Comparison of ENCODE assay signal across 1 cellular context in genomic region chr19:58434217-58434616, GRCh38.
TF ChIP-seq lines count a peak whose summit lies in the region.

No MANE protein-coding gene starts in this region.

TF ChIP-seq in GM23338, 12 proteins besides CTCF, POLR2A, EP300 and RAD21:
- TF ChIP-seq JUNB (IDR thresholded peaks at IDR 0.05; ENCODE audit: unreplicated experiment) (no peak), CREB1 (CRISPR knock-in tag; IDR thresholded peaks at IDR 0.05; ENCODE audit: low read depth) (no peak), ETS1 (IDR thresholded peaks at IDR 0.05) (no peak), ZNF331 (CRISPR knock-in tag; IDR thresholded peaks at IDR 0.05; ENCODE audit: low read depth) (no peak), NANOG (IDR thresholded peaks at IDR 0.05; ENCODE audit: borderline replicate concordance) (no peak), ZNF114 (CRISPR knock-in tag; IDR thresholded peaks at IDR 0.05) (no peak), EZH2 (IDR thresholded peaks at IDR 0.05; ENCODE audit: low read depth, unreplicated experiment) (no peak)
- TF ChIP-seq, protein P1, sequence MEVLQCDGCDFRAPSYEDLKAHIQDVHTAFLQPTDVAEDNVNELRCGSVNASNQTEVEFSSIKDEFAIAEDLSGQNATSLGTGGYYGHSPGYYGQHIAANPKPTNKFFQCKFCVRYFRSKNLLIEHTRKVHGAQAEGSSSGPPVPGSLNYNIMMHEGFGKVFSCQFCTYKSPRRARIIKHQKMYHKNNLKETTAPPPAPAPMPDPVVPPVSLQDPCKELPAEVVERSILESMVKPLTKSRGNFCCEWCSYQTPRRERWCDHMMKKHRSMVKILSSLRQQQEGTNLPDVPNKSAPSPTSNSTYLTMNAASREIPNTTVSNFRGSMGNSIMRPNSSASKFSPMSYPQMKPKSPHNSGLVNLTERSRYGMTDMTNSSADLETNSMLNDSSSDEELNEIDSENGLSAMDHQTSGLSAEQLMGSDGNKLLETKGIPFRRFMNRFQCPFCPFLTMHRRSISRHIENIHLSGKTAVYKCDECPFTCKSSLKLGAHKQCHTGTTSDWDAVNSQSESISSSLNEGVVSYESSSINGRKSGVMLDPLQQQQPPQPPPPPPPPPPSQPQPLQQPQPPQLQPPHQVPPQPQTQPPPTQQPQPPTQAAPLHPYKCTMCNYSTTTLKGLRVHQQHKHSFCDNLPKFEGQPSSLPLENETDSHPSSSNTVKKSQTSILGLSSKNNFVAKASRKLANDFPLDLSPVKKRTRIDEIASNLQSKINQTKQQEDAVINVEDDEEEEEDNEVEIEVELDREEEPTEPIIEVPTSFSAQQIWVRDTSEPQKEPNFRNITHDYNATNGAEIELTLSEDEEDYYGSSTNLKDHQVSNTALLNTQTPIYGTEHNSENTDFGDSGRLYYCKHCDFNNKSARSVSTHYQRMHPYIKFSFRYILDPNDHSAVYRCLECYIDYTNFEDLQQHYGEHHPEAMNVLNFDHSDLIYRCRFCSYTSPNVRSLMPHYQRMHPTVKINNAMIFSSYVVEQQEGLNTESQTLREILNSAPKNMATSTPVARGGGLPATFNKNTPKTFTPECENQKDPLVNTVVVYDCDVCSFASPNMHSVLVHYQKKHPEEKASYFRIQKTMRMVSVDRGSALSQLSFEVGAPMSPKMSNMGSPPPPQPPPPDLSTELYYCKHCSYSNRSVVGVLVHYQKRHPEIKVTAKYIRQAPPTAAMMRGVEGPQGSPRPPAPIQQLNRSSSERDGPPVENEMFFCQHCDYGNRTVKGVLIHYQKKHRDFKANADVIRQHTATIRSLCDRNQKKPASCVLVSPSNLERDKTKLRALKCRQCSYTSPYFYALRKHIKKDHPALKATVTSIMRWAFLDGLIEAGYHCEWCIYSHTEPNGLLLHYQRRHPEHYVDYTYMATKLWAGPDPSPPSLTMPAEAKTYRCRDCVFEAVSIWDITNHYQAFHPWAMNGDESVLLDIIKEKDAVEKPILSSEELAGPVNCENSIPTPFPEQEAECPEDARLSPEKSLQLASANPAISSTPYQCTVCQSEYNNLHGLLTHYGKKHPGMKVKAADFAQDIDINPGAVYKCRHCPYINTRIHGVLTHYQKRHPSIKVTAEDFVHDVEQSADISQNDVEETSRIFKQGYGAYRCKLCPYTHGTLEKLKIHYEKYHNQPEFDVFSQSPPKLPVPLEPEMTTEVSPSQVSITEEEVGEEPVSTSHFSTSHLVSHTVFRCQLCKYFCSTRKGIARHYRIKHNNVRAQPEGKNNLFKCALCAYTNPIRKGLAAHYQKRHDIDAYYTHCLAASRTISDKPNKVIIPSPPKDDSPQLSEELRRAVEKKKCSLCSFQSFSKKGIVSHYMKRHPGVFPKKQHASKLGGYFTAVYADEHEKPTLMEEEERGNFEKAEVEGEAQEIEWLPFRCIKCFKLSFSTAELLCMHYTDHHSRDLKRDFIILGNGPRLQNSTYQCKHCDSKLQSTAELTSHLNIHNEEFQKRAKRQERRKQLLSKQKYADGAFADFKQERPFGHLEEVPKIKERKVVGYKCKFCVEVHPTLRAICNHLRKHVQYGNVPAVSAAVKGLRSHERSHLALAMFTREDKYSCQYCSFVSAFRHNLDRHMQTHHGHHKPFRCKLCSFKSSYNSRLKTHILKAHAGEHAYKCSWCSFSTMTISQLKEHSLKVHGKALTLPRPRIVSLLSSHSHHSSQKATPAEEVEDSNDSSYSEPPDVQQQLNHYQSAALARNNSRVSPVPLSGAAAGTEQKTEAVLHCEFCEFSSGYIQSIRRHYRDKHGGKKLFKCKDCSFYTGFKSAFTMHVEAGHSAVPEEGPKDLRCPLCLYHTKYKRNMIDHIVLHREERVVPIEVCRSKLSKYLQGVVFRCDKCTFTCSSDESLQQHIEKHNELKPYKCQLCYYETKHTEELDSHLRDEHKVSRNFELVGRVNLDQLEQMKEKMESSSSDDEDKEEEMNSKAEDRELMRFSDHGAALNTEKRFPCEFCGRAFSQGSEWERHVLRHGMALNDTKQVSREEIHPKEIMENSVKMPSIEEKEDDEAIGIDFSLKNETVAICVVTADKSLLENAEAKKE (CRISPR knock-in tag; IDR thresholded peaks at IDR 0.05), result no peak
